ENCODE assay signal across 1 cellular context in the genomic region with DNA sequence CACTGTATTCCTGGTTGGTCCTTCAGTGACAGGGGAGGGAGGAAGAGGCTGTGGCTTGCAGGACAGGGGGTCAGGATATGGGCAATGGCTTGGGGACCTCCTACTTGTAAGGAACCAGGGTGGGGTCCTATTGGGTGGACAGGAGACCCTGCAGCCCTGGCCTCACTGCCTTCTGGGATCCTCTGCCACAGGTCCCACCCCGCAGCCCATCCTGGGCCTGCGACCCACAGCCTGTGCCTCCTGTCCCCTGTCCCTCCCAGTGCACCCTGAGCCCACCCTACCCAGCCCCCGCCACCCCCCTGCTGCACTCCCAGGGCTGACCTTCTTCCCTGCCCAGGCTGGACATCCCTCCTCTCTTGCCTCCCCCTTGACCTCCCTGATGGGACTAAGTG.
TF ChIP-seq lines count a peak whose summit lies in the region.

No MANE protein-coding gene starts in this region.

TF ChIP-seq in GM23338, 12 proteins besides CTCF, POLR2A, EP300 and RAD21 (continued from another document):
- TF ChIP-seq, protein P1, sequence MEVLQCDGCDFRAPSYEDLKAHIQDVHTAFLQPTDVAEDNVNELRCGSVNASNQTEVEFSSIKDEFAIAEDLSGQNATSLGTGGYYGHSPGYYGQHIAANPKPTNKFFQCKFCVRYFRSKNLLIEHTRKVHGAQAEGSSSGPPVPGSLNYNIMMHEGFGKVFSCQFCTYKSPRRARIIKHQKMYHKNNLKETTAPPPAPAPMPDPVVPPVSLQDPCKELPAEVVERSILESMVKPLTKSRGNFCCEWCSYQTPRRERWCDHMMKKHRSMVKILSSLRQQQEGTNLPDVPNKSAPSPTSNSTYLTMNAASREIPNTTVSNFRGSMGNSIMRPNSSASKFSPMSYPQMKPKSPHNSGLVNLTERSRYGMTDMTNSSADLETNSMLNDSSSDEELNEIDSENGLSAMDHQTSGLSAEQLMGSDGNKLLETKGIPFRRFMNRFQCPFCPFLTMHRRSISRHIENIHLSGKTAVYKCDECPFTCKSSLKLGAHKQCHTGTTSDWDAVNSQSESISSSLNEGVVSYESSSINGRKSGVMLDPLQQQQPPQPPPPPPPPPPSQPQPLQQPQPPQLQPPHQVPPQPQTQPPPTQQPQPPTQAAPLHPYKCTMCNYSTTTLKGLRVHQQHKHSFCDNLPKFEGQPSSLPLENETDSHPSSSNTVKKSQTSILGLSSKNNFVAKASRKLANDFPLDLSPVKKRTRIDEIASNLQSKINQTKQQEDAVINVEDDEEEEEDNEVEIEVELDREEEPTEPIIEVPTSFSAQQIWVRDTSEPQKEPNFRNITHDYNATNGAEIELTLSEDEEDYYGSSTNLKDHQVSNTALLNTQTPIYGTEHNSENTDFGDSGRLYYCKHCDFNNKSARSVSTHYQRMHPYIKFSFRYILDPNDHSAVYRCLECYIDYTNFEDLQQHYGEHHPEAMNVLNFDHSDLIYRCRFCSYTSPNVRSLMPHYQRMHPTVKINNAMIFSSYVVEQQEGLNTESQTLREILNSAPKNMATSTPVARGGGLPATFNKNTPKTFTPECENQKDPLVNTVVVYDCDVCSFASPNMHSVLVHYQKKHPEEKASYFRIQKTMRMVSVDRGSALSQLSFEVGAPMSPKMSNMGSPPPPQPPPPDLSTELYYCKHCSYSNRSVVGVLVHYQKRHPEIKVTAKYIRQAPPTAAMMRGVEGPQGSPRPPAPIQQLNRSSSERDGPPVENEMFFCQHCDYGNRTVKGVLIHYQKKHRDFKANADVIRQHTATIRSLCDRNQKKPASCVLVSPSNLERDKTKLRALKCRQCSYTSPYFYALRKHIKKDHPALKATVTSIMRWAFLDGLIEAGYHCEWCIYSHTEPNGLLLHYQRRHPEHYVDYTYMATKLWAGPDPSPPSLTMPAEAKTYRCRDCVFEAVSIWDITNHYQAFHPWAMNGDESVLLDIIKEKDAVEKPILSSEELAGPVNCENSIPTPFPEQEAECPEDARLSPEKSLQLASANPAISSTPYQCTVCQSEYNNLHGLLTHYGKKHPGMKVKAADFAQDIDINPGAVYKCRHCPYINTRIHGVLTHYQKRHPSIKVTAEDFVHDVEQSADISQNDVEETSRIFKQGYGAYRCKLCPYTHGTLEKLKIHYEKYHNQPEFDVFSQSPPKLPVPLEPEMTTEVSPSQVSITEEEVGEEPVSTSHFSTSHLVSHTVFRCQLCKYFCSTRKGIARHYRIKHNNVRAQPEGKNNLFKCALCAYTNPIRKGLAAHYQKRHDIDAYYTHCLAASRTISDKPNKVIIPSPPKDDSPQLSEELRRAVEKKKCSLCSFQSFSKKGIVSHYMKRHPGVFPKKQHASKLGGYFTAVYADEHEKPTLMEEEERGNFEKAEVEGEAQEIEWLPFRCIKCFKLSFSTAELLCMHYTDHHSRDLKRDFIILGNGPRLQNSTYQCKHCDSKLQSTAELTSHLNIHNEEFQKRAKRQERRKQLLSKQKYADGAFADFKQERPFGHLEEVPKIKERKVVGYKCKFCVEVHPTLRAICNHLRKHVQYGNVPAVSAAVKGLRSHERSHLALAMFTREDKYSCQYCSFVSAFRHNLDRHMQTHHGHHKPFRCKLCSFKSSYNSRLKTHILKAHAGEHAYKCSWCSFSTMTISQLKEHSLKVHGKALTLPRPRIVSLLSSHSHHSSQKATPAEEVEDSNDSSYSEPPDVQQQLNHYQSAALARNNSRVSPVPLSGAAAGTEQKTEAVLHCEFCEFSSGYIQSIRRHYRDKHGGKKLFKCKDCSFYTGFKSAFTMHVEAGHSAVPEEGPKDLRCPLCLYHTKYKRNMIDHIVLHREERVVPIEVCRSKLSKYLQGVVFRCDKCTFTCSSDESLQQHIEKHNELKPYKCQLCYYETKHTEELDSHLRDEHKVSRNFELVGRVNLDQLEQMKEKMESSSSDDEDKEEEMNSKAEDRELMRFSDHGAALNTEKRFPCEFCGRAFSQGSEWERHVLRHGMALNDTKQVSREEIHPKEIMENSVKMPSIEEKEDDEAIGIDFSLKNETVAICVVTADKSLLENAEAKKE (CRISPR knock-in tag; IDR thresholded peaks at IDR 0.05), result no peak
- TF ChIP-seq EZH2phosphoT487 (IDR thresholded peaks at IDR 0.05; ENCODE audit: unreplicated experiment) (no peak), REST (IDR thresholded peaks at IDR 0.05; ENCODE audit: unreplicated experiment) (no peak), EZH2 (IDR thresholded peaks at IDR 0.05; ENCODE audit: low read depth, unreplicated experiment) (no peak), ZNF331 (CRISPR knock-in tag; IDR thresholded peaks at IDR 0.05; ENCODE audit: low read depth) (no peak), POLR2AphosphoS5 (IDR thresholded peaks at IDR 0.05; ENCODE audit: low read depth) (no peak), STAT1 (IDR thresholded peaks at IDR 0.05; ENCODE audit: unreplicated experiment) (no peak)
